1 cellular context compared by ENCODE assay signal in genomic region chr5:112995764-112996618, GRCh38.
TF ChIP-seq lines count a peak whose summit lies in the region.

No MANE protein-coding gene starts in this region.

TF ChIP-seq in K562, 482 proteins besides CTCF, POLR2A, EP300 and RAD21 (continued from another document):
- TF ChIP-seq, protein P1, sequence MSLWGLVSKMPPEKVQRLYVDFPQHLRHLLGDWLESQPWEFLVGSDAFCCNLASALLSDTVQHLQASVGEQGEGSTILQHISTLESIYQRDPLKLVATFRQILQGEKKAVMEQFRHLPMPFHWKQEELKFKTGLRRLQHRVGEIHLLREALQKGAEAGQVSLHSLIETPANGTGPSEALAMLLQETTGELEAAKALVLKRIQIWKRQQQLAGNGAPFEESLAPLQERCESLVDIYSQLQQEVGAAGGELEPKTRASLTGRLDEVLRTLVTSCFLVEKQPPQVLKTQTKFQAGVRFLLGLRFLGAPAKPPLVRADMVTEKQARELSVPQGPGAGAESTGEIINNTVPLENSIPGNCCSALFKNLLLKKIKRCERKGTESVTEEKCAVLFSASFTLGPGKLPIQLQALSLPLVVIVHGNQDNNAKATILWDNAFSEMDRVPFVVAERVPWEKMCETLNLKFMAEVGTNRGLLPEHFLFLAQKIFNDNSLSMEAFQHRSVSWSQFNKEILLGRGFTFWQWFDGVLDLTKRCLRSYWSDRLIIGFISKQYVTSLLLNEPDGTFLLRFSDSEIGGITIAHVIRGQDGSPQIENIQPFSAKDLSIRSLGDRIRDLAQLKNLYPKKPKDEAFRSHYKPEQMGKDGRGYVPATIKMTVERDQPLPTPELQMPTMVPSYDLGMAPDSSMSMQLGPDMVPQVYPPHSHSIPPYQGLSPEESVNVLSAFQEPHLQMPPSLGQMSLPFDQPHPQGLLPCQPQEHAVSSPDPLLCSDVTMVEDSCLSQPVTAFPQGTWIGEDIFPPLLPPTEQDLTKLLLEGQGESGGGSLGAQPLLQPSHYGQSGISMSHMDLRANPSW (CRISPR knock-in tag; IDR thresholded peaks at IDR 0.05) = no peak
- TF ChIP-seq CC2D1A (IDR thresholded peaks at IDR 0.05) (0 out of 2 replicates have a peak, but pooled peaks have one; percentile 28), KDM1A (IDR thresholded peaks at IDR 0.05) (no peak), ATF4 (CRISPR knock-in tag; IDR thresholded peaks at IDR 0.05) (no peak), SRSF7 (optimal IDR thresholded peaks at IDR 0.05; ENCODE audit: low read depth, low read length) (no peak), NFATC3 (IDR thresholded peaks at IDR 0.05) (no peak), MTA3 (IDR thresholded peaks at IDR 0.05; ENCODE audit: borderline replicate concordance) (no peak), TRIM25 (IDR thresholded peaks at IDR 0.05; ENCODE audit: borderline replicate concordance) (no peak), ZNF778 (CRISPR knock-in tag; IDR thresholded peaks at IDR 0.05) (no peak), NCOR1 (IDR thresholded peaks at IDR 0.05) (0 out of 2 replicates have a peak, but pooled peaks have one; percentile 9), ZNF76 (CRISPR knock-in tag; IDR thresholded peaks at IDR 0.05; ENCODE audit: borderline replicate concordance) (no peak)
- TF ChIP-seq, protein P2, sequence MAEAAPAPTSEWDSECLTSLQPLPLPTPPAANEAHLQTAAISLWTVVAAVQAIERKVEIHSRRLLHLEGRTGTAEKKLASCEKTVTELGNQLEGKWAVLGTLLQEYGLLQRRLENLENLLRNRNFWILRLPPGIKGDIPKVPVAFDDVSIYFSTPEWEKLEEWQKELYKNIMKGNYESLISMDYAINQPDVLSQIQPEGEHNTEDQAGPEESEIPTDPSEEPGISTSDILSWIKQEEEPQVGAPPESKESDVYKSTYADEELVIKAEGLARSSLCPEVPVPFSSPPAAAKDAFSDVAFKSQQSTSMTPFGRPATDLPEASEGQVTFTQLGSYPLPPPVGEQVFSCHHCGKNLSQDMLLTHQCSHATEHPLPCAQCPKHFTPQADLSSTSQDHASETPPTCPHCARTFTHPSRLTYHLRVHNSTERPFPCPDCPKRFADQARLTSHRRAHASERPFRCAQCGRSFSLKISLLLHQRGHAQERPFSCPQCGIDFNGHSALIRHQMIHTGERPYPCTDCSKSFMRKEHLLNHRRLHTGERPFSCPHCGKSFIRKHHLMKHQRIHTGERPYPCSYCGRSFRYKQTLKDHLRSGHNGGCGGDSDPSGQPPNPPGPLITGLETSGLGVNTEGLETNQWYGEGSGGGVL (CRISPR knock-in tag; IDR thresholded peaks at IDR 0.05) = no peak
